ENCODE assay signal across 14 cellular contexts in genomic region chr6:63804381-63804956, GRCh38.
DNase-seq lines count a peak whose midpoint lies in the region; ATAC-seq and TF ChIP-seq lines count a peak whose summit lies in the region.
"Had no signal": no experiment of that assay in that cellular context is flagged by ENCODE, and none has a peak within 500 bp of the region (broad histone marks: within the 10 kb centered on the region; RNA-seq: fewer than 3 reads in every experiment).

No MANE protein-coding gene starts in this region.

- no peaks in the 10 kb centered on the region for H3K9me3 ChIP-seq in breast epithelium
- H3K9me3 ChIP-seq: adrenal gland, thyroid gland had no signal

- DNase-seq in MCF 10A (ENCODE audit: unreplicated experiment) (peak; percentile 76), breast epithelium (ENCODE audit: low spot score in 2 of 2) (no peak), SK-N-DZ (ENCODE audit: low spot score) (peak; percentile 97), fibroblast of villous mesenchyme (ENCODE audit: low read depth) (peak; percentile 88)
- DNase-seq in activated CD4-positive, CD25-positive, alpha-beta regulatory T cell treated with anti-CD3 and anti-CD28 coated beads, Interleukin-2, amount 50 U/mL, for 72 hours: no peak
- DNase-seq in activated naive CD4-positive, alpha-beta T cell (lab: John Stamatoyannopoulos, UW): no peak
- no peak for DNase-seq in stimulated activated naive CD4-positive, alpha-beta T cell treated with Interleukin-2 at 50 U/mL for 16 hours (lab: John Stamatoyannopoulos, UW)
- DNase-seq: activated CD4-positive, alpha-beta memory T cell treated with anti-CD3 and anti-CD28 coated beads, Interleukin-2, amount 10 ng/mL, durations not matched to agents 7 days and 5 days; adrenal gland; NCI-H1417 treated with DMSO at 0.1 percent for 48 hours; RPMI8226; stimulated activated CD4-positive, alpha-beta T cell treated with anti-CD3 and anti-CD28 coated beads, Interleukin-2, amount 100 ng/mL, for 24 hours; thyroid gland had no signal

- peaks cover 42% of the 10 kb centered on the region for H3K4me1 Mint-ChIP-seq in MCF 10A (ENCODE audit: insufficient read depth, unreplicated experiment)

- no peaks in the 10 kb centered on the region for H3K27me3 Mint-ChIP-seq in MCF 10A (ENCODE audit: insufficient read depth, unreplicated experiment)

- no peak overlapping the region for H3K4me3 ChIP-seq in breast epithelium
- H3K4me3 ChIP-seq in fibroblast of villous mesenchyme (ENCODE audit: low read depth, low read length): peak overlapping the region; percentile 51
- H3K4me3 ChIP-seq: adrenal gland, thyroid gland had no signal

- no peak for ATAC-seq in GM18517 (IDR thresholded peaks at IDR 0.05; ENCODE audit: unreplicated experiment)

- TF ChIP-seq CTCF in MCF 10A (IDR thresholded peaks at IDR 0.05; ENCODE audit: unreplicated experiment): no peak
- TF ChIP-seq CTCF in breast epithelium (IDR thresholded peaks at IDR 0.05): no peak
- no peak for TF ChIP-seq CTCF in fibroblast of villous mesenchyme (IDR thresholded peaks at IDR 0.05; ENCODE audit: insufficient read depth, low read depth, low read length)

- H3K4me3 Mint-ChIP-seq in MCF 10A (ENCODE audit: unreplicated experiment): peak overlapping the region; percentile 75
- H3K4me3 Mint-ChIP-seq: activated CD4-positive, alpha-beta memory T cell treated with anti-CD3 and anti-CD28 coated beads, Interleukin-2, amount 10 ng/mL, durations not matched to agents 7 days and 5 days had no signal

- H3K27me3 ChIP-seq in breast epithelium: no peaks in the 10 kb centered on the region
- H3K27me3 ChIP-seq: adrenal gland, thyroid gland had no signal

- H3K36me3 ChIP-seq in breast epithelium: no peaks in the 10 kb centered on the region
- H3K36me3 ChIP-seq: adrenal gland, thyroid gland had no signal

- POLR2A ChIA-PET in MCF 10A (lab: Yijun Ruan, JAX): interaction anchor here (0.7 to 7.8 kb wide), 13 partner anchors 10 to 458 kb away, joined by 3 to 73 read pairs (median 5); partner anchors contain the start of genes LOC128125822, PHF3 and PTP4A1

- TF ChIP-seq POLR2A in breast epithelium (IDR thresholded peaks at IDR 0.05): no peak

- H3K27ac ChIP-seq in breast epithelium: no peak overlapping the region
- H3K27ac ChIP-seq: adrenal gland, thyroid gland had no signal

- no peaks in the 10 kb centered on the region for H3K9me3 Mint-ChIP-seq in MCF 10A (ENCODE audit: unreplicated experiment)
- H3K9me3 Mint-ChIP-seq: activated CD4-positive, alpha-beta memory T cell treated with anti-CD3 and anti-CD28 coated beads, Interleukin-2, amount 10 ng/mL, durations not matched to agents 7 days and 5 days had no signal

- BruUV-seq in MCF 10A (replicated peaks; lab: Mats Ljungman, UMichigan): no TSS peak

- CTCF ChIA-PET in MCF 10A (lab: Yijun Ruan, JAX): interaction anchor here (0.5 to 4.9 kb wide), 11 partner anchors 12 to 1536 kb away, joined by 3 to 103 read pairs (median 14); no protein-coding TSS in a partner anchor

- no peaks in the 10 kb centered on the region for H3K36me3 Mint-ChIP-seq in MCF 10A (ENCODE audit: insufficient read depth, unreplicated experiment)

- H3K4me1 ChIP-seq in breast epithelium: peaks cover 0 to 6% of the 10 kb centered on the region in 2 donors
- H3K4me1 ChIP-seq: thyroid gland had no signal

- H3K27ac Mint-ChIP-seq in MCF 10A (ENCODE audit: low read depth, unreplicated experiment): peak overlapping the region; percentile 99
- H3K27ac Mint-ChIP-seq: activated CD4-positive, alpha-beta memory T cell treated with anti-CD3 and anti-CD28 coated beads, Interleukin-2, amount 10 ng/mL, durations not matched to agents 7 days and 5 days had no signal

- intact Hi-C loops in MCF 10A (cut with micrococcal nuclease) (no loop called here), breast epithelium (cut with DNase I; ENCODE audit: low total_unique reads) (no loop called here)

Comparison
In these comparisons a context has a peak if more than half of its experiments do, and no peak if none do; other contexts are left out.
1. DNase-seq: peak in MCF 10A (single experiment), SK-N-DZ (single experiment) and fibroblast of villous mesenchyme (single experiment); none in breast epithelium (0 of 2), activated CD4-positive, CD25-positive, alpha-beta regulatory T cell treated with anti-CD3 and anti-CD28 coated beads, Interleukin-2, amount 50 U/mL, for 72 hours (single experiment), activated naive CD4-positive, alpha-beta T cell (0 of 4) and stimulated activated naive CD4-positive, alpha-beta T cell treated with Interleukin-2 at 50 U/mL for 16 hours (single experiment).